In genomic region chr3:25663324-25664065, GRCh38 we compare ENCODE assay signal across 8 cellular contexts. TPM values are rescaled to one million over a fixed set of nuclear protein-coding genes. Genes with fewer than 3 reads are reported as not detected.
DNase-seq lines count a peak whose midpoint lies in the region; ATAC-seq and TF ChIP-seq lines count a peak whose summit lies in the region.

No MANE protein-coding gene starts in this region.

- peak overlapping the region; percentile 83 for H3K4me3 ChIP-seq in lower leg skin (ENCODE audit: low read depth, poor library complexity, severe bottlenecking)
- peak overlapping the region; percentile 82 for H3K4me3 ChIP-seq in suprapubic skin

- H3K4me3 Mint-ChIP-seq in central memory CD8-positive, alpha-beta T cell: peak overlapping the region; percentile 97

- H3K36me3 ChIP-seq in suprapubic skin: no peaks in the 10 kb centered on the region

- ATAC-seq in GM21717 (IDR thresholded peaks at IDR 0.05; ENCODE audit: unreplicated experiment): peak; percentile 38
- peak; percentile 15 for ATAC-seq in central memory CD8-positive, alpha-beta T cell (replicated peaks; ENCODE audit: extremely low read depth, poor library complexity, severe bottlenecking)

- H3K27ac ChIP-seq in suprapubic skin: peak overlapping the region; percentile 99

- intact Hi-C loops in lower leg skin (cut with DNase I; ENCODE audit: low total_unique reads): no loop called here

- H3K9me3 Mint-ChIP-seq in central memory CD8-positive, alpha-beta T cell: no peaks in the 10 kb centered on the region

- DNase-seq in DMS 273 (lab: John Stamatoyannopoulos, UW; ENCODE audit: unreplicated experiment) (peak; percentile 51), DMS 273 treated with DMSO at 0.1 percent for 48 hours (lab: John Stamatoyannopoulos, UW) (no peak), SK-N-DZ (ENCODE audit: low spot score) (peak; percentile 53), lower leg skin (ENCODE audit: low spot score in 2 of 2) (no peak), suprapubic skin (ENCODE audit: low spot score in 2 of 2) (no peak)
- peak in 1 of 2 donors; percentile 34 for DNase-seq in central memory CD8-positive, alpha-beta T cell (ENCODE audit: low spot score in 2 of 2)

- no peak for TF ChIP-seq EP300 in Ishikawa (IDR thresholded peaks at IDR 0.05; ENCODE audit: borderline replicate concordance)
- TF ChIP-seq EP300 in suprapubic skin (IDR thresholded peaks at IDR 0.05): no peak

- TF ChIP-seq CTCF in lower leg skin (IDR thresholded peaks at IDR 0.05) (no peak), suprapubic skin (IDR thresholded peaks at IDR 0.05) (no peak)

- no peak for TF ChIP-seq RAD21 in Ishikawa (IDR thresholded peaks at IDR 0.05; ENCODE audit: low read depth)

- peak overlapping the region; percentile 98 for H3K27ac Mint-ChIP-seq in central memory CD8-positive, alpha-beta T cell (ENCODE audit: low read depth)

- no peaks in the 10 kb centered on the region for H3K27me3 ChIP-seq in suprapubic skin

- peaks cover 39% of the 10 kb centered on the region for H3K4me1 ChIP-seq in suprapubic skin

- H3K4me1 Mint-ChIP-seq in central memory CD8-positive, alpha-beta T cell: peaks cover 58% of the 10 kb centered on the region

- no peaks in the 10 kb centered on the region for H3K27me3 Mint-ChIP-seq in central memory CD8-positive, alpha-beta T cell

- 0 to 1% methylated on average over 24 of the region's 24 CpGs for WGBS in lower leg skin, 2 donors
- WGBS in suprapubic skin: under 1% methylated on average over 24 of the region's 24 CpGs

- no peaks in the 10 kb centered on the region for H3K9me3 ChIP-seq in suprapubic skin

- TF ChIP-seq POLR2A in lower leg skin (IDR thresholded peaks at IDR 0.05): no peak
- TF ChIP-seq POLR2A in suprapubic skin (IDR thresholded peaks at IDR 0.05): no peak

- peaks cover 23% of the 10 kb centered on the region for H3K36me3 Mint-ChIP-seq in central memory CD8-positive, alpha-beta T cell (ENCODE audit: insufficient read depth)

TF ChIP-seq in Ishikawa, 13 proteins besides CTCF, POLR2A, EP300 and RAD21:
- TF ChIP-seq MAX (IDR thresholded peaks at IDR 0.05) (0 out of 2 replicates have a peak, but pooled peaks have one; percentile 2), USF1 (IDR thresholded peaks at IDR 0.05) (no peak)

RNA-seq across cellular contexts. Expression of gene TOP2B, which starts 1.2 kb away (rescaled TPM):
- 212 and 233 TPM in 2 replicates for polyA plus RNA-seq in SK-N-DZ (2014; cell fraction: cytosol; rRNA removed)
- polyA plus RNA-seq in SK-N-DZ (2014; cell fraction: nucleus; rRNA removed): 182 and 194 TPM in 2 replicates
- total RNA-seq in lower leg skin (10 to 100 TPM; 62.9 to 77.4 (median 65.4) TPM), suprapubic skin (100 to 1,000 TPM in 1 of 4 donors, 10 to 100 TPM in 3; 59.3 to 160 (median 83.5) TPM)

Comparison
In these comparisons a context has a peak if more than half of its experiments do, and no peak if none do; other contexts are left out.
1. DNase-seq: peak in DMS 273 (single experiment) and SK-N-DZ (single experiment); none in DMS 273 treated with DMSO at 0.1 percent for 48 hours (single experiment), lower leg skin (0 of 2) and suprapubic skin (0 of 2).